10 cellular contexts compared by ENCODE assay signal in genomic region chr15:101122266-101122665, GRCh38.
DNase-seq lines count a peak whose midpoint lies in the region; ATAC-seq and TF ChIP-seq lines count a peak whose summit lies in the region.
"Had no signal": no experiment of that assay in that cellular context is flagged by ENCODE, and none has a peak within 500 bp of the region (broad histone marks: within the 10 kb centered on the region; RNA-seq: fewer than 3 reads in every experiment).

No MANE protein-coding gene starts in this region.

- H3K9ac ChIP-seq in H9 (ENCODE audit: extremely low read depth, insufficient read length, low read length), result no peak overlapping the region
- peak overlapping the region; percentile 72 to 80 (median 79) for H3K9ac ChIP-seq in skeletal muscle tissue (ENCODE audit: low read depth in 1 of 3, low read length in 3 of 3)

- H3K27ac Mint-ChIP-seq in H9 (peak overlapping the region in 2 of 3 experiments; percentile 26 to 32; a peak in 3 of 7 replicates), immature natural killer cell (peak overlapping the region in 5 of 6 donors; percentile 32 to 72 (median 56))

- no peak overlapping the region for H3K4me2 ChIP-seq in H9 (ENCODE audit: insufficient read depth, insufficient read length, low read length)

- H3K27me3 Mint-ChIP-seq in H9 (ENCODE audit: low read depth), result peaks cover 3% of the 10 kb centered on the region; the same call in 1 of the 2 replicates
- peaks cover 0 to 8% (median 2%) of the 10 kb centered on the region in 3 donors for H3K27me3 Mint-ChIP-seq in immature natural killer cell (ENCODE audit: low read depth in 3 of 3)

- no peaks in the 10 kb centered on the region for H3K27me3 ChIP-seq in H9 (ENCODE audit: insufficient read depth, low read length)
- H3K27me3 ChIP-seq in skeletal muscle tissue (ENCODE audit: control insufficient read depth in 3 of 3, insufficient read depth in 3 of 3, low read length in 3 of 3), result no peaks in the 10 kb centered on the region

- no peaks in the 10 kb centered on the region for H3K36me3 ChIP-seq in skeletal muscle tissue (ENCODE audit: control insufficient read depth in 3 of 3, insufficient read depth in 3 of 3, low read length in 3 of 3)

- no peak overlapping the region for H3T11ph ChIP-seq in H9 (ENCODE audit: low read length)

- H3K79me2 ChIP-seq in H9 (ENCODE audit: insufficient read depth, low read length), result no peaks in the 10 kb centered on the region

- H4K8ac ChIP-seq in H9 (replicated peaks; ENCODE audit: insufficient read length, low read depth, low read length), result no peak overlapping the region

- H4K20me1 ChIP-seq in H9 (ENCODE audit: control insufficient read depth, insufficient read depth, insufficient read length), result no peaks in the 10 kb centered on the region

- no peak overlapping the region for H2AK5ac ChIP-seq in H9 (ENCODE audit: insufficient read length, low read length)

- H2BK20ac ChIP-seq in H9 (ENCODE audit: low read depth, low read length, poor library complexity, severe bottlenecking), result no peak overlapping the region

- no peaks in the 10 kb centered on the region; a peak in 1 of 5 replicates for H3K9me3 Mint-ChIP-seq in H9
- H3K9me3 Mint-ChIP-seq in immature natural killer cell, result no peaks in the 10 kb centered on the region

- H3K14ac ChIP-seq in H9 (ENCODE audit: insufficient read depth, low read length), result no peak overlapping the region; the same call in 1 of the 2 replicates

- DNase-seq in H9 (no peak), immature natural killer cell (no peak), HUDEP-2 (lab: John Stamatoyannopoulos, UW; ENCODE audit: unreplicated experiment in 76 of 76) (no peak), globus pallidus (ENCODE audit: low spot score) (no peak), AG08396 (ENCODE audit: low spot score) (no peak)
- DNase-seq: effector CD4-positive, alpha-beta T cell; stimulated activated naive CD4-positive, alpha-beta T cell treated with Interleukin-2 at 50 U/mL for 16 hours had no signal

- H3K9me3 ChIP-seq in H9 (ENCODE audit: control insufficient read depth, low read depth, low read length) (no peaks in the 10 kb centered on the region), skeletal muscle tissue (ENCODE audit: control insufficient read depth in 3 of 3, low read length in 3 of 3) (no peaks in the 10 kb centered on the region)

- no peak overlapping the region for H3K18ac ChIP-seq in H9 (ENCODE audit: insufficient read length, low read depth, low read length)

- ATAC-seq in HG02840 (IDR thresholded peaks at IDR 0.05; ENCODE audit: low FRiP score, unreplicated experiment), result no peak

- no peak overlapping the region for H4K5ac ChIP-seq in H9 (ENCODE audit: insufficient read length, low read depth, low read length)

- no peak overlapping the region for H3K23ac ChIP-seq in H9 (ENCODE audit: insufficient read length, low read depth, low read length)

- H2AFZ ChIP-seq in H9 (ENCODE audit: low read length), result no peak overlapping the region

- H3K27ac ChIP-seq in H9 (ENCODE audit: insufficient read length, low read depth, low read length), result no peak overlapping the region
- peak overlapping the region; percentile 76 for H3K27ac ChIP-seq in skeletal muscle tissue (ENCODE audit: low read depth, low read length)

- no peak overlapping the region for H2BK5ac ChIP-seq in H9 (ENCODE audit: insufficient read length, low read length)

- H4K91ac ChIP-seq in H9 (ENCODE audit: insufficient read length, low read depth, low read length), result no peak overlapping the region

- no CpG with 5 or more reads among the region's 11 CpGs for WGBS in H9 (ENCODE audit: extremely low coverage, insufficient read length, low lambda C conversion rate)

- no peak for TF ChIP-seq CTCF in H9 (conservative IDR thresholded peaks at IDR 0.05)
- no peak for TF ChIP-seq CTCF in WI38 (IDR thresholded peaks at IDR 0.05; ENCODE audit: low read depth, low read length)

- H2BK15ac ChIP-seq in H9 (ENCODE audit: low read depth, low read length), result no peak overlapping the region

- H3K4me3 Mint-ChIP-seq in H9 (no peak overlapping the region), immature natural killer cell (peak overlapping the region; percentile 67 to 82 (median 71))

- peaks cover 0 to under 1% (median 0%) of the 10 kb centered on the region in 3 experiments; a peak in 1 of 7 replicates for H3K36me3 Mint-ChIP-seq in H9 (ENCODE audit: insufficient read depth in 1 of 3, low read depth in 3 of 3)
- H3K36me3 Mint-ChIP-seq in immature natural killer cell, result peaks cover 0 to 3% (median 0%) of the 10 kb centered on the region in 3 donors

- no peaks in the 10 kb centered on the region for H3K23me2 ChIP-seq in H9 (ENCODE audit: insufficient read length, low read depth, low read length, poor library complexity, severe bottlenecking)

- no peak overlapping the region for H2BK12ac ChIP-seq in H9 (ENCODE audit: insufficient read length, low read depth, low read length)

- no peaks in the 10 kb centered on the region for H3K79me1 ChIP-seq in H9 (ENCODE audit: insufficient read depth, low read depth, low read length, poor library complexity, severe bottlenecking)

- peak overlapping the region; percentile 3; the same call in 1 of the 2 replicates for H3K4me3 ChIP-seq in WI38 (ENCODE audit: low read depth, low read length)
- H3K4me3 ChIP-seq in skeletal muscle tissue (ENCODE audit: low read length in 3 of 3), result no peak overlapping the region

- H3K4me1 Mint-ChIP-seq in H9 (peaks cover 28 to 42% of the 10 kb centered on the region in 2 experiments), immature natural killer cell (peaks cover 56% of the 10 kb centered on the region in 2 donors)

- no peak overlapping the region for H3K56ac ChIP-seq in H9 (ENCODE audit: insufficient read length, low read depth, low read length)

- H2BK120ac ChIP-seq in H9 (ENCODE audit: low read depth, low read length, poor library complexity, severe bottlenecking), result no peak overlapping the region

- H3K4ac ChIP-seq in H9 (ENCODE audit: low read depth, low read length), result no peak overlapping the region

- H3K4me1 ChIP-seq in H9 (ENCODE audit: insufficient read depth, low read length) (no peaks in the 10 kb centered on the region; the same call in 1 of the 2 replicates), skeletal muscle tissue (ENCODE audit: control insufficient read depth in 3 of 3, insufficient read depth in 3 of 3, low read length in 3 of 3) (peaks cover 22 to 26% (median 23%) of the 10 kb centered on the region in 3 donors)

Comparison
In these comparisons a context has a peak if more than half of its experiments do, and no peak if none do; other contexts are left out.
1. H3K4me3 Mint-ChIP-seq: peak in immature natural killer cell (5 of 5); none in H9 (0 of 2).